Comparison of ENCODE assay signal across 26 cellular contexts in the genomic region with DNA sequence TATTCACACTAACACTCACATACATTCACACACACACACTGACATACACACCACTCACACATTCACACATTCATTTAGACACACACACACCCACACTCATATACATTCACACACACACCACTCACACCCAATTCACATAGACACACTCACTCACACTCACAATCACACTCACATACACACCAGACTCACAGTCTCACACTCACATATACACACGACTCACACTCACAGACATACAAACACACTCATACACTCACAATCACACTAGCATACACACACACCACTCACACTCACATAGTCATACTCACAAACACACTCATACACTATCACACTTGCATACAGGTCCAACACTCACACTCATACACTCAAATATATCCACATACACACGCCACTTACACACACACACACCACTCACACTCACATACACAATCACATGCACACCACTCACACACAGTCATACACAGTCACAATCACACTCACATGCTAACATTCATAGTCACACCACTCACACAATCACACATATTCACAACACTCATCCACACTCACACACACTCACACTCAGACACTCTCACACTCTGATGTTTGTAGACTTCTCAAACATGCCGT.
DNase-seq lines count a peak whose midpoint lies in the region; ATAC-seq, FAIRE-seq and TF ChIP-seq lines count a peak whose summit lies in the region.
"Had no signal": no experiment of that assay in that cellular context is flagged by ENCODE, and none has a peak within 500 bp of the region (broad histone marks: within the 10 kb centered on the region; RNA-seq: fewer than 3 reads in every experiment).

No MANE protein-coding gene starts in this region.

- TF ChIP-seq POLR2A in GM12878 (IDR thresholded peaks at IDR 0.05; ENCODE audit: low read depth, low read length) (no peak), H1 (IDR thresholded peaks at IDR 0.05; ENCODE audit: control extremely low read depth in 1 of 2, low read depth in 2 of 2, low read length in 2 of 2) (no peak)

- RAD21 ChIA-PET in GM12878 (lab: Charles Lee; ENCODE audit: unreplicated experiment) = no interaction called here

- H3K14ac ChIP-seq in H1 (ENCODE audit: insufficient read length) = no peak overlapping the region

- H3K9ac ChIP-seq in GM12878 (ENCODE audit: control insufficient read depth, insufficient read depth, low read length) = no peak overlapping the region
- no peak overlapping the region; a peak in 1 of 7 replicates for H3K9ac ChIP-seq in H1 (replicated peaks in 1 of 4; ENCODE audit: extremely low read depth in 1 of 4, low read depth in 3 of 4, low read length in 3 of 4)
- H3K9ac ChIP-seq: BLaER1 treated with 17β-estradiol and CSF1 and Interleukin-3, amounts not matched to agents 10 nM and 100 nM had no signal

- H2AFZ ChIP-seq in GM12878 (ENCODE audit: control insufficient read depth, low read depth, low read length) (no peak overlapping the region), H1 (ENCODE audit: low read length) (no peak overlapping the region), osteoblast (ENCODE audit: low read length) (no peak overlapping the region)
- H2AFZ ChIP-seq: GM23338 had no signal

- BruUV-seq in GM12878 (replicated peaks; lab: Mats Ljungman, UMichigan) = no TSS peak

- no peak overlapping the region for H3K27ac Mint-ChIP-seq in stimulated activated naive CD8-positive, alpha-beta T cell treated with anti-CD3 and anti-CD28 coated beads, Interleukin-15, amount 100 ng/mL, for 72 hours
- H3K27ac Mint-ChIP-seq: CD14-positive monocyte; CD4-positive, alpha-beta T cell; CD8-positive, alpha-beta memory T cell; GM23338 had no signal

- H2BK20ac ChIP-seq in H1 (ENCODE audit: low read length) = no peak overlapping the region

- no peaks in the 10 kb centered on the region for H4K20me1 ChIP-seq in GM12878 (ENCODE audit: control insufficient read depth, insufficient read depth)
- H4K20me1 ChIP-seq in H1 (replicated peaks in 1 of 2; ENCODE audit: control insufficient read depth in 1 of 2, insufficient read depth in 2 of 2, low read length in 2 of 2) = peaks cover 0 to 4% of the 10 kb centered on the region in 2 experiments
- H4K20me1 ChIP-seq in osteoblast (ENCODE audit: insufficient read depth, low read length) = no peaks in the 10 kb centered on the region
- H4K20me1 ChIP-seq: BLaER1 treated with 17β-estradiol and CSF1 and Interleukin-3, amounts not matched to agents 10 nM and 100 nM had no signal

- 0 out of 2 replicates have a peak overlapping the region, but pooled peaks have one; percentile 10 for H2AK5ac ChIP-seq in H1 (ENCODE audit: low read depth, low read length)

- FAIRE-seq in GM12878 (lab: Jason Lieb, UNC) (no peak), H1 (lab: Jason Lieb, UNC) (no peak)
- FAIRE-seq: A549, D721Med, GM12891, GM18507, H54 had no signal

- H3K27me3 ChIP-seq in GM12878 (replicated peaks in 1 of 2; ENCODE audit: control insufficient read depth in 2 of 2, insufficient read depth in 2 of 2, low read length in 1 of 2) (no peaks in the 10 kb centered on the region; a peak in 2 of 4 replicates), H1 (replicated peaks in 1 of 4; ENCODE audit: control insufficient read depth in 3 of 4, extremely low read depth in 1 of 4, insufficient read depth in 3 of 4, low read length in 3 of 4) (no peaks in the 10 kb centered on the region), osteoblast (ENCODE audit: insufficient read depth, low read length) (no peaks in the 10 kb centered on the region)
- H3K27me3 ChIP-seq: BE2C; BLaER1 treated with 17β-estradiol and CSF1 and Interleukin-3, amounts not matched to agents 10 nM and 100 nM had no signal

- no peak overlapping the region for H3K4me3 ChIP-seq in GM12878
- no peak overlapping the region for H3K4me3 ChIP-seq in H1 (ENCODE audit: extremely low read depth in 1 of 4, insufficient read depth in 2 of 4, low read depth in 3 of 4, low read length in 4 of 4)
- no peak overlapping the region for H3K4me3 ChIP-seq in osteoblast (ENCODE audit: insufficient read depth, low read length)
- H3K4me3 ChIP-seq: A549; BLaER1 treated with 17β-estradiol and CSF1 and Interleukin-3, amounts not matched to agents 10 nM and 100 nM; GM23338; HAP-1 had no signal

- intact Hi-C loops in GM12878 (cut with micrococcal nuclease; ENCODE audit: unreplicated experiment) = no loop called here

- no peaks in the 10 kb centered on the region for H3K27me3 Mint-ChIP-seq in stimulated activated naive CD8-positive, alpha-beta T cell treated with anti-CD3 and anti-CD28 coated beads, Interleukin-15, amount 100 ng/mL, for 72 hours
- H3K27me3 Mint-ChIP-seq: CD4-positive, alpha-beta T cell had no signal

- no peak overlapping the region for H3K4ac ChIP-seq in H1 (replicated peaks; ENCODE audit: insufficient read length, low read depth, low read length)

- no peak overlapping the region for H4K91ac ChIP-seq in H1 (replicated peaks; ENCODE audit: insufficient read length, low read length)

- WGBS in GM12878 (ENCODE audit: insufficient coverage, insufficient replicate concordance, low lambda C conversion rate, missing lambda C conversion rate) = 15% methylated on average over 3 of the region's 3 CpGs
- 83 to 100% methylated on average over 1 to 3 of the region's 3 CpGs for WGBS in H1 (ENCODE audit: extremely low coverage in 1 of 2, insufficient coverage in 1 of 2, insufficient read length in 1 of 2, insufficient replicate concordance in 2 of 2, low coverage in 1 of 2, low lambda C conversion rate in 2 of 2, missing lambda C conversion rate in 1 of 2), 2 experiments

- no peaks in the 10 kb centered on the region for H3K79me1 ChIP-seq in H1 (ENCODE audit: low read depth, low read length)

- no peak overlapping the region for H3K4me3 Mint-ChIP-seq in stimulated activated naive CD8-positive, alpha-beta T cell treated with anti-CD3 and anti-CD28 coated beads, Interleukin-15, amount 100 ng/mL, for 72 hours
- H3K4me3 Mint-ChIP-seq: CD14-positive monocyte; CD4-positive, alpha-beta T cell; CD8-positive, alpha-beta memory T cell; GM23338 had no signal

- TF ChIP-seq RAD21 in GM12878 (IDR thresholded peaks at IDR 0.05; ENCODE audit: insufficient read depth, low read depth, low read length) = no peak
- no peak for TF ChIP-seq RAD21 in H1 (IDR thresholded peaks at IDR 0.05 in 1 of 2, conservative IDR thresholded peaks at IDR 0.05 in 1 of 2; ENCODE audit: low read depth in 2 of 2, low read length in 2 of 2)

- TF ChIP-seq CTCF in GM12878 (IDR thresholded peaks at IDR 0.05 in 2 of 3, conservative IDR thresholded peaks at IDR 0.05 in 1 of 3; ENCODE audit: control insufficient read depth in 2 of 3, extremely low read depth in 1 of 3, insufficient read depth in 1 of 3, low read depth in 3 of 3, low read length in 3 of 3) (no peak), H1 (IDR thresholded peaks at IDR 0.05; ENCODE audit: control extremely low read depth in 1 of 3, insufficient read depth in 1 of 3, low read depth in 1 of 3, low read length in 3 of 3) (no peak), osteoblast (IDR thresholded peaks at IDR 0.05; ENCODE audit: extremely low read depth, low read depth, low read length) (no peak)

- H2BK120ac ChIP-seq in H1 (replicated peaks; ENCODE audit: low read depth, low read length) = no peak overlapping the region

- no peak overlapping the region for H4K5ac ChIP-seq in H1 (ENCODE audit: insufficient read length, low read depth, low read length)

- H3K4me2 ChIP-seq in GM12878 (ENCODE audit: control insufficient read depth, insufficient read depth) = no peak overlapping the region
- no peak overlapping the region for H3K4me2 ChIP-seq in H1 (ENCODE audit: insufficient read depth in 1 of 2, low read depth in 2 of 2, low read length in 2 of 2)
- H3K4me2 ChIP-seq in osteoblast (ENCODE audit: insufficient read depth, low read length) = no peak overlapping the region
- H3K4me2 ChIP-seq: A549, GM23338 had no signal

- DNase-seq in stimulated activated naive CD8-positive, alpha-beta T cell treated with anti-CD3 and anti-CD28 coated beads, Interleukin-15, Interleukin-2, amounts not matched to agents 100 U/mL and 50 U/mL, for 24 hours = no peak
- no peak for DNase-seq in stimulated activated naive CD8-positive, alpha-beta T cell treated with anti-CD3 and anti-CD28 coated beads, Interleukin-15, amount 100 ng/mL, for 72 hours
- DNase-seq in GM12878 (ENCODE audit: low read depth, low spot score) (no peak), H1 (ENCODE audit: low read depth in 1 of 2, low spot score in 2 of 2) (no peak), NCI-H1417 (lab: John Stamatoyannopoulos, UW) (no peak), osteoblast (ENCODE audit: insufficient read length, low spot score, missing footprints) (no peak)
- DNase-seq: 8988T; ACHN; AML-193; BE2C; CD4-positive, alpha-beta T cell; CD8-positive, alpha-beta memory T cell; DMS 273 treated with DMSO at 0.1 percent for 48 hours; DMS79; EL; GDM1 had no signal

- no peak overlapping the region for H3K23ac ChIP-seq in H1 (ENCODE audit: insufficient read length)

- no peak overlapping the region for H3K18ac ChIP-seq in H1 (ENCODE audit: extremely low read depth, low read length)

- SMC1A ChIA-PET in GM12878 (lab: Charles Lee; ENCODE audit: uncharacterized antibody, unreplicated experiment) = no interaction called here

- H3K4me1 ChIP-seq in GM12878 (ENCODE audit: control insufficient read depth, insufficient read depth, low read length) = no peaks in the 10 kb centered on the region
- H3K4me1 ChIP-seq in H1 (replicated peaks in 1 of 4; ENCODE audit: control insufficient read depth in 3 of 4, insufficient read depth in 4 of 4, low read length in 3 of 4) = no peaks in the 10 kb centered on the region
- H3K4me1 ChIP-seq in osteoblast (ENCODE audit: insufficient read depth, low read length) = no peaks in the 10 kb centered on the region
- H3K4me1 ChIP-seq: A549, BE2C, HAP-1 had no signal

- H3K27ac ChIP-seq in GM12878 (ENCODE audit: control insufficient read depth, insufficient read depth) (no peak overlapping the region), H1 (ENCODE audit: low read depth, low read length) (no peak overlapping the region), osteoblast (ENCODE audit: low read depth, low read length) (no peak overlapping the region)
- H3K27ac ChIP-seq: A549; BLaER1 treated with 17β-estradiol and CSF1 and Interleukin-3, amounts not matched to agents 10 nM and 100 nM had no signal

- in situ Hi-C loops in GM12878 (cut with MboI) = no loop called here

- TF ChIP-seq EP300 in GM12878 (IDR thresholded peaks at IDR 0.05; ENCODE audit: borderline replicate concordance in 1 of 2, control insufficient read depth in 1 of 2, low read depth in 2 of 2, low read length in 2 of 2) = no peak
- TF ChIP-seq EP300 in H1 (IDR thresholded peaks at IDR 0.05; ENCODE audit: borderline replicate concordance in 1 of 2, low read depth in 2 of 2, low read length in 2 of 2) = no peak

- H2BK12ac ChIP-seq in H1 (ENCODE audit: low read depth, low read length) = no peak overlapping the region

- H3K4me1 Mint-ChIP-seq in stimulated activated naive CD8-positive, alpha-beta T cell treated with anti-CD3 and anti-CD28 coated beads, Interleukin-15, amount 100 ng/mL, for 72 hours = no peaks in the 10 kb centered on the region
- H3K4me1 Mint-ChIP-seq: CD8-positive, alpha-beta memory T cell; GM23338 had no signal

- H3K56ac ChIP-seq in H1 (replicated peaks; ENCODE audit: insufficient read length, low read depth, low read length) = peak overlapping the region; percentile 24

- CTCF ChIA-PET in GM12878 (lab: Yijun Ruan, JAX) (interaction anchor here (0.9 kb wide), 1 partner anchor 180 kb away, joined by 3 read pairs; no protein-coding TSS in a partner anchor), H1 (lab: Charles Lee; ENCODE audit: partially characterized antibody) (interaction anchor here (1.1 kb wide), 2 partner anchors 23 to 44 kb away, joined by 3 read pairs; no protein-coding TSS in a partner anchor)

- ATAC-seq in stimulated activated naive CD8-positive, alpha-beta T cell treated with anti-CD3 and anti-CD28 coated beads, Interleukin-15, Interleukin-2, amounts not matched to agents 100 U/mL and 50 U/mL, for 24 hours = peak; percentile 28
- no peak for ATAC-seq in stimulated activated naive CD8-positive, alpha-beta T cell treated with anti-CD3 and anti-CD28 coated beads, Interleukin-15, amount 100 ng/mL, for 72 hours
- ATAC-seq in GM12878 = no peak
- no peak for ATAC-seq in HG03280 (IDR thresholded peaks at IDR 0.05; ENCODE audit: unreplicated experiment)
- ATAC-seq: A549, GM23338 had no signal

- H3K79me2 ChIP-seq in GM12878 (ENCODE audit: control insufficient read depth, insufficient read depth, low read length) (no peaks in the 10 kb centered on the region), H1 (ENCODE audit: control insufficient read depth in 1 of 2, insufficient read depth in 2 of 2, low read length in 2 of 2) (no peaks in the 10 kb centered on the region), osteoblast (ENCODE audit: insufficient read depth, low read length) (no peaks in the 10 kb centered on the region)

- H4K8ac ChIP-seq in H1 (ENCODE audit: extremely low read depth, insufficient read depth, low read length) = no peak overlapping the region

- POLR2A ChIA-PET in GM12878 (lab: Charles Lee) (no interaction called here), H1 (lab: Charles Lee; ENCODE audit: partially characterized antibody) (no interaction called here)

- H3K9me3 ChIP-seq in GM12878 (replicated peaks; ENCODE audit: control insufficient read depth, insufficient read depth, low read length) = no peaks in the 10 kb centered on the region
- no peaks in the 10 kb centered on the region; a peak in 1 of 4 replicates for H3K9me3 ChIP-seq in H1 (ENCODE audit: insufficient read depth in 2 of 2, low read depth in 1 of 2, low read length in 1 of 2)
- no peaks in the 10 kb centered on the region for H3K9me3 ChIP-seq in osteoblast (ENCODE audit: low read depth, low read length)
- H3K9me3 ChIP-seq: A549, BE2C, HAP-1 had no signal

- peaks cover 6% of the 10 kb centered on the region; the same call in 1 of the 2 replicates for H3K23me2 ChIP-seq in H1 (ENCODE audit: low read depth, low read length)

- H3K36me3 ChIP-seq in GM12878 (ENCODE audit: control insufficient read depth in 2 of 2, insufficient read depth in 2 of 2, low read length in 1 of 2) = no peaks in the 10 kb centered on the region
- no peaks in the 10 kb centered on the region for H3K36me3 ChIP-seq in H1 (ENCODE audit: control insufficient read depth in 2 of 4, insufficient read depth in 4 of 4, low read length in 3 of 4)
- H3K36me3 ChIP-seq in osteoblast (ENCODE audit: insufficient read depth, low read length) = no peaks in the 10 kb centered on the region
- H3K36me3 ChIP-seq: BE2C, HAP-1 had no signal

- H2BK5ac ChIP-seq in H1 (ENCODE audit: low read depth, low read length) = peak overlapping the region; percentile 40; the same call in 1 of the 2 replicates

- H3K9me3 Mint-ChIP-seq in stimulated activated naive CD8-positive, alpha-beta T cell treated with anti-CD3 and anti-CD28 coated beads, Interleukin-15, amount 100 ng/mL, for 72 hours = no peaks in the 10 kb centered on the region
- H3K9me3 Mint-ChIP-seq: CD4-positive, alpha-beta T cell; CD8-positive, alpha-beta memory T cell; GM23338 had no signal

- H2BK15ac ChIP-seq in H1 (ENCODE audit: low read length) = 0 out of 2 replicates have a peak overlapping the region, but pooled peaks have one; percentile 14
